In genomic region chr16:30184430-30185140, GRCh38 we compare ENCODE assay signal across 9 cellular contexts. TPM values are rescaled to one million over a fixed set of nuclear protein-coding genes. Genes with fewer than 3 reads are reported as not detected.
DNase-seq lines count a peak whose midpoint lies in the region; ATAC-seq and TF ChIP-seq lines count a peak whose summit lies in the region.
"Had no signal": no experiment of that assay in that cellular context is flagged by ENCODE, and none has a peak within 500 bp of the region (broad histone marks: within the 10 kb centered on the region; RNA-seq: fewer than 3 reads in every experiment).

No MANE protein-coding gene starts in this region.

- H2AFZ ChIP-seq in SU-DHL-6 (ENCODE audit: low read depth, low read length, severe bottlenecking) = no peak overlapping the region

- no peaks in the 10 kb centered on the region; the same call in 1 of the 2 replicates for H4K20me1 ChIP-seq in SU-DHL-6 (ENCODE audit: low read depth, low read length)

- DNase-seq in DMS79 treated with DMSO at 0.1 percent for 48 hours (lab: John Stamatoyannopoulos, UW) (peak; percentile 30), astrocyte of the cerebellum (ENCODE audit: low read depth) (no peak), mucosa of gallbladder (ENCODE audit: low spot score) (peak; percentile 11), superior temporal gyrus (ENCODE audit: extremely low spot score) (peak; percentile 20), Kasumi-1 (lab: John Stamatoyannopoulos, UW) (no peak)

- ATAC-seq in HG03442 (IDR thresholded peaks at IDR 0.05; ENCODE audit: unreplicated experiment) = peak; percentile 2
- no peak for ATAC-seq in GM19351 (IDR thresholded peaks at IDR 0.05; ENCODE audit: unreplicated experiment)
- ATAC-seq: gastrocnemius medialis had no signal

- no peak for TF ChIP-seq CTCF in SU-DHL-6 (IDR thresholded peaks at IDR 0.05; ENCODE audit: insufficient read depth, low read length, poor library complexity, severe bottlenecking)
- no peak for TF ChIP-seq CTCF in astrocyte of the cerebellum (IDR thresholded peaks at IDR 0.05; ENCODE audit: low read depth, low read length, missing control alignments)

- peaks cover 15% of the 10 kb centered on the region for H3K79me2 ChIP-seq in SU-DHL-6 (ENCODE audit: insufficient read depth, low read length)

- peak overlapping the region; percentile 97 for H3K4me2 ChIP-seq in SU-DHL-6 (ENCODE audit: low read depth, low read length, poor library complexity, severe bottlenecking)

- peaks cover 16% of the 10 kb centered on the region for H3K36me3 ChIP-seq in SU-DHL-6 (ENCODE audit: low read length)
- H3K36me3 ChIP-seq: gastrocnemius medialis had no signal

- no peaks in the 10 kb centered on the region for H3K27me3 ChIP-seq in SU-DHL-6 (ENCODE audit: low read length)
- H3K27me3 ChIP-seq: gastrocnemius medialis had no signal

- H3K9ac ChIP-seq in SU-DHL-6 (ENCODE audit: low read length) = peak overlapping the region; percentile 100

- H3K27ac ChIP-seq in SU-DHL-6 (ENCODE audit: low read depth, low read length) = peak overlapping the region; percentile 98
- H3K27ac ChIP-seq: gastrocnemius medialis had no signal

- H3K9me2 ChIP-seq in SU-DHL-6 (replicated peaks; ENCODE audit: insufficient read depth, low read length) = no peaks in the 10 kb centered on the region

- peaks cover 38% of the 10 kb centered on the region for H3F3A ChIP-seq in SU-DHL-6 (ENCODE audit: insufficient read depth)

- no peaks in the 10 kb centered on the region for H3K9me3 ChIP-seq in SU-DHL-6 (ENCODE audit: insufficient read depth, low read length)
- H3K9me3 ChIP-seq: gastrocnemius medialis had no signal

- in situ Hi-C loops in astrocyte of the cerebellum (cut with HindIII; ENCODE audit: low sequenced_read_pairs) = no loop called here

- H3K4me3 ChIP-seq in SU-DHL-6 (ENCODE audit: insufficient read depth, low read length, poor library complexity, severe bottlenecking) (peak overlapping the region; percentile 94), astrocyte of the cerebellum (ENCODE audit: low read depth, low read length) (peak overlapping the region; percentile 49)

RNA-seq across cellular contexts. Expression of gene CORO1A, which starts 1.2 kb away (rescaled TPM):
- 58.5 TPM for total RNA-seq in mucosa of gallbladder

RNA-seq across cellular contexts. Expression of gene BOLA2B, which starts 8.9 kb away (rescaled TPM):
- total RNA-seq in mucosa of gallbladder = 59.4 TPM

RNA-seq across cellular contexts. Expression of gene SLX1A, which starts 9.1 kb away (rescaled TPM):
- total RNA-seq in mucosa of gallbladder = 70.4 TPM

RNA-seq across cellular contexts. Expression of gene SULT1A3, which starts 14.5 kb away (rescaled TPM):
- total RNA-seq in mucosa of gallbladder = 19.4 TPM

Comparison
In these comparisons a context has a peak if more than half of its experiments do, and no peak if none do; other contexts are left out.
1. DNase-seq: peak in DMS79 treated with DMSO at 0.1 percent for 48 hours (single experiment), mucosa of gallbladder (single experiment) and superior temporal gyrus (single experiment); none in astrocyte of the cerebellum (single experiment) and Kasumi-1 (0 of 2).